10 cellular contexts compared by ENCODE assay signal in the genomic region with DNA sequence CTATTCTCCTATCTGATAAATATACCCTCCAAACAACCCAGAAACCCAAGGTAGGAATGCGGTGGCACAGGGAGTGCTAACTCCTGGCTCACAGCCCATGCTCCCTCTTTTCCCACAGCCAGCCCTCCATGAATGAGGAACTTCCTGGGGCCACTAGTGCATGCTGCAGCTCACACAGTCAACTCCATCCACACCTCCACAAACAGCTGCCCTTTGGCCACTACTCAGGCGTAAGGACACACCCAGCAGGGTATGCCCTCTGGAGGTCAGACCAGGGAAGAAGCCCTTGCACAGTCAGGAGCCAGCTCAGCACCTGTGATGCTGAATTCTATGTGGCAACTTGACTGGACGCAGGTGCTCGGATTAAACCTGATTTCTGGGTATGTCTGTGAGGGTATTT.
DNase-seq lines count a peak whose midpoint lies in the region; ATAC-seq, FAIRE-seq and TF ChIP-seq lines count a peak whose summit lies in the region.
"Had no signal": no experiment of that assay in that cellular context is flagged by ENCODE, and none has a peak within 500 bp of the region (broad histone marks: within the 10 kb centered on the region; RNA-seq: fewer than 3 reads in every experiment).

No MANE protein-coding gene starts in this region.

- no peak for FAIRE-seq in K562 (lab: Jason Lieb, UNC)

- in situ Hi-C loops in K562 (cut with MboI) = no loop called here

- no peak overlapping the region for H3K4me2 ChIP-seq in KMS-11
- no peak overlapping the region for H3K4me2 ChIP-seq in K562 (ENCODE audit: insufficient read depth, low read length)
- H3K4me2 ChIP-seq in parathyroid adenoma (ENCODE audit: low read length) = no peak overlapping the region

- no peak overlapping the region for H3K27ac Mint-ChIP-seq in CD8-positive, alpha-beta memory T cell

- H2AFZ ChIP-seq in KMS-11 (ENCODE audit: low read depth) (no peak overlapping the region), K562 (ENCODE audit: low read depth, low read length) (no peak overlapping the region), parathyroid adenoma (peak overlapping the region; percentile 34)

- H3K36me3 ChIP-seq in KMS-11 (ENCODE audit: insufficient read depth) (no peaks in the 10 kb centered on the region), K562 (ENCODE audit: control insufficient read depth, insufficient read depth, low read length) (peaks cover 70% of the 10 kb centered on the region), parathyroid adenoma (ENCODE audit: control insufficient read depth, insufficient read depth, low read length) (no peaks in the 10 kb centered on the region)
- no peaks in the 10 kb centered on the region for H3K36me3 ChIP-seq in CD8-positive, alpha-beta memory T cell (ENCODE audit: insufficient read depth, low read length)
- H3K36me3 ChIP-seq: tibial nerve had no signal

- H3K9me3 Mint-ChIP-seq in CD8-positive, alpha-beta memory T cell = peaks cover 0 to 2% (median 0%) of the 10 kb centered on the region in 5 donors

- H3K4me1 Mint-ChIP-seq in CD8-positive, alpha-beta memory T cell = no peaks in the 10 kb centered on the region

- 0 out of 2 replicates have a peak, but pooled peaks have one; percentile 10 for TF ChIP-seq EP300 in K562 (IDR thresholded peaks at IDR 0.05; ENCODE audit: low read length)

- H3K4me3 Mint-ChIP-seq in CD8-positive, alpha-beta memory T cell = no peak overlapping the region

- H3K4me1 ChIP-seq in KMS-11 (ENCODE audit: low read depth, poor library complexity, severe bottlenecking) = no peaks in the 10 kb centered on the region
- H3K4me1 ChIP-seq in K562 (replicated peaks in 1 of 2; ENCODE audit: control insufficient read depth in 2 of 2, insufficient read depth in 2 of 2, low read length in 2 of 2) = peaks cover 12 to 56% of the 10 kb centered on the region in 2 experiments; a peak in 4 of 5 replicates
- H3K4me1 ChIP-seq in parathyroid adenoma = no peaks in the 10 kb centered on the region
- H3K4me1 ChIP-seq in CD8-positive, alpha-beta memory T cell (ENCODE audit: insufficient read depth, low read length) = no peaks in the 10 kb centered on the region
- H3K4me1 ChIP-seq: tibial nerve had no signal

- H3K9ac ChIP-seq in KMS-11 (no peak overlapping the region), K562 (ENCODE audit: insufficient read depth in 1 of 2, low read depth in 2 of 2, low read length in 2 of 2) (peak overlapping the region in 1 of 2 experiments; percentile 23; a peak in 1 of 4 replicates), parathyroid adenoma (no peak overlapping the region)

- no peaks in the 10 kb centered on the region for H3K27me3 ChIP-seq in KMS-11 (ENCODE audit: insufficient read depth, low read depth)
- no peaks in the 10 kb centered on the region for H3K27me3 ChIP-seq in K562 (ENCODE audit: control insufficient read depth in 2 of 2, insufficient read depth in 2 of 2, low read length in 2 of 2)
- H3K27me3 ChIP-seq in parathyroid adenoma (ENCODE audit: control insufficient read depth, insufficient read depth, low read length) = no peaks in the 10 kb centered on the region
- H3K27me3 ChIP-seq in CD8-positive, alpha-beta memory T cell (ENCODE audit: insufficient read depth, low read length, poor library complexity, severe bottlenecking) = no peaks in the 10 kb centered on the region
- H3K27me3 ChIP-seq: tibial nerve had no signal

- TF ChIP-seq POLR2A in K562 (conservative IDR thresholded peaks at IDR 0.05) = 0 out of 2 replicates have a peak, but pooled peaks have one; percentile 39

- peaks cover 2 to 12% of the 10 kb centered on the region in 2 donors for H3K27me3 Mint-ChIP-seq in CD8-positive, alpha-beta memory T cell

- DNase-seq in NCI-H2196 (lab: John Stamatoyannopoulos, UW; ENCODE audit: unreplicated experiment) (peak; percentile 2), NCI-H2196 treated with DMSO at 0.1 percent for 48 hours (lab: John Stamatoyannopoulos, UW; ENCODE audit: unreplicated experiment) (no peak), K562 (ENCODE audit: extremely low read depth in 1 of 4, low spot score in 3 of 4) (peak; percentile 33 to 71 (median 56)), NOMO-1 (lab: John Stamatoyannopoulos, UW; ENCODE audit: unreplicated experiment in 2 of 2) (no peak)
- no peak for DNase-seq in CD8-positive, alpha-beta memory T cell
- DNase-seq: NCI-H774 had no signal

- ATAC-seq in K562 (peak; percentile 74), GM18907 (IDR thresholded peaks at IDR 0.05; ENCODE audit: unreplicated experiment) (no peak)

- TF ChIP-seq CTCF in KMS-11 (conservative IDR thresholded peaks at IDR 0.05; ENCODE audit: low read depth, low read length) (0 out of 2 replicates have a peak, but pooled peaks have one; percentile 26), K562 (IDR thresholded peaks at IDR 0.05 in 2 of 3, conservative IDR thresholded peaks at IDR 0.05 in 1 of 3; ENCODE audit: insufficient read depth in 2 of 3, low read depth in 1 of 3, low read length in 3 of 3) (peak; percentile 66 to 84 (median 69)), parathyroid adenoma (IDR thresholded peaks at IDR 0.05) (peak; percentile 28)

- H3K4me3 ChIP-seq in KMS-11 (IDR thresholded peaks at IDR 0.05; ENCODE audit: insufficient read depth, low read depth, low read length) (no peak overlapping the region), K562 (no peak overlapping the region), parathyroid adenoma (ENCODE audit: low read depth, low read length) (no peak overlapping the region)
- no peak overlapping the region for H3K4me3 ChIP-seq in CD8-positive, alpha-beta memory T cell (ENCODE audit: low read length)
- H3K4me3 ChIP-seq: tibial nerve had no signal

- no peaks in the 10 kb centered on the region for H4K20me1 ChIP-seq in KMS-11 (ENCODE audit: insufficient read depth)
- no peaks in the 10 kb centered on the region for H4K20me1 ChIP-seq in K562 (replicated peaks; ENCODE audit: control insufficient read depth, insufficient read depth, low read length)

- no peaks in the 10 kb centered on the region for H3K79me2 ChIP-seq in KMS-11 (ENCODE audit: insufficient read depth, low read depth)
- peaks cover 99% of the 10 kb centered on the region for H3K79me2 ChIP-seq in K562 (ENCODE audit: control insufficient read depth, insufficient read depth, low read length)
- no peaks in the 10 kb centered on the region for H3K79me2 ChIP-seq in parathyroid adenoma

- WGBS in K562 (ENCODE audit: insufficient coverage, low coverage, missing lambda C conversion rate) = 88% methylated on average over 4 of the region's 4 CpGs

- POLR2A ChIA-PET in K562 (lab: Yijun Ruan, JAX) = interaction anchor here (0.6 to 5.1 kb wide), 18 partner anchors 8 to 1348 kb away, joined by 3 to 37 read pairs (median 4); a partner anchor contains a TSS
- POLR2A ChIA-PET in CD8-positive, alpha-beta memory T cell (lab: Charles Lee) = no interaction called here

- no TSS peak for BruUV-seq in K562 (replicated peaks; lab: Mats Ljungman, UMichigan)

- peaks cover 0 to 5% (median 0%) of the 10 kb centered on the region in 3 donors for H3K36me3 Mint-ChIP-seq in CD8-positive, alpha-beta memory T cell

- H3K9me1 ChIP-seq in K562 (ENCODE audit: control insufficient read depth, insufficient read depth, low read length) = no peaks in the 10 kb centered on the region

- CTCF ChIA-PET in K562 (lab: Yijun Ruan, JAX; ENCODE audit: low intra/inter-chr PET ratio) = no interaction called here
- CTCF ChIA-PET in CD8-positive, alpha-beta memory T cell (lab: Charles Lee) = no interaction called here

- H3K27ac ChIP-seq in KMS-11 (no peak overlapping the region), K562 (ENCODE audit: extremely low read depth, low read depth, low read length) (no peak overlapping the region), parathyroid adenoma (no peak overlapping the region)
- no peak overlapping the region for H3K27ac ChIP-seq in CD8-positive, alpha-beta memory T cell (ENCODE audit: low read depth, low read length)
- H3K27ac ChIP-seq: tibial nerve had no signal

- TF ChIP-seq RAD21 in K562 (CRISPR knock-in tag; conservative IDR thresholded peaks at IDR 0.05 in 1 of 2, IDR thresholded peaks at IDR 0.05 in 1 of 2) = peak; percentile 38 to 68; a peak in 3 of 4 replicates

- intact Hi-C loops in K562 (cut with micrococcal nuclease) = loop anchor here (2.0 to 10.0 kb wide), 2 partner anchors 43 to 495 kb away; a partner anchor contains a TSS

- peaks cover 6% of the 10 kb centered on the region for H3K9me3 ChIP-seq in K562 (replicated peaks; ENCODE audit: control insufficient read depth, insufficient read depth, low read depth, low read length)
- no peaks in the 10 kb centered on the region for H3K9me3 ChIP-seq in parathyroid adenoma (ENCODE audit: control insufficient read depth, low read length)
- H3K9me3 ChIP-seq in CD8-positive, alpha-beta memory T cell (ENCODE audit: low read length) = no peaks in the 10 kb centered on the region
- H3K9me3 ChIP-seq: tibial nerve had no signal

TF ChIP-seq in K562, 482 proteins besides CTCF, POLR2A, EP300 and RAD21 (continues in another document):
- no peak for TF ChIP-seq EP400 (IDR thresholded peaks at IDR 0.05)
- no peak for TF ChIP-seq TRIM28 (IDR thresholded peaks at IDR 0.05)
- TF ChIP-seq, protein P1, sequence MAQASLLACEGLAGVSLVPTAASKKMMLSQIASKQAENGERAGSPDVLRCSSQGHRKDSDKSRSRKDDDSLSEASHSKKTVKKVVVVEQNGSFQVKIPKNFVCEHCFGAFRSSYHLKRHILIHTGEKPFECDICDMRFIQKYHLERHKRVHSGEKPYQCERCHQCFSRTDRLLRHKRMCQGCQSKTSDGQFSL (CRISPR knock-in tag; IDR thresholded peaks at IDR 0.05) = no peak
- TF ChIP-seq, protein P1 (tag; IDR thresholded peaks at IDR 0.05) = no peak
- no peak for TF ChIP-seq NFIX (CRISPR knock-in tag; IDR thresholded peaks at IDR 0.05; ENCODE audit: low read depth)
- TF ChIP-seq ESRRA (IDR thresholded peaks at IDR 0.05; ENCODE audit: borderline replicate concordance, low read depth) = peak; percentile 45; the same call in 1 of the 2 replicates
- no peak for TF ChIP-seq TOE1 (IDR thresholded peaks at IDR 0.05; ENCODE audit: borderline replicate concordance)
- TF ChIP-seq TOE1 (CRISPR knock-in tag; IDR thresholded peaks at IDR 0.05; ENCODE audit: borderline replicate concordance, low read depth) = no peak
- TF ChIP-seq, protein P2, sequence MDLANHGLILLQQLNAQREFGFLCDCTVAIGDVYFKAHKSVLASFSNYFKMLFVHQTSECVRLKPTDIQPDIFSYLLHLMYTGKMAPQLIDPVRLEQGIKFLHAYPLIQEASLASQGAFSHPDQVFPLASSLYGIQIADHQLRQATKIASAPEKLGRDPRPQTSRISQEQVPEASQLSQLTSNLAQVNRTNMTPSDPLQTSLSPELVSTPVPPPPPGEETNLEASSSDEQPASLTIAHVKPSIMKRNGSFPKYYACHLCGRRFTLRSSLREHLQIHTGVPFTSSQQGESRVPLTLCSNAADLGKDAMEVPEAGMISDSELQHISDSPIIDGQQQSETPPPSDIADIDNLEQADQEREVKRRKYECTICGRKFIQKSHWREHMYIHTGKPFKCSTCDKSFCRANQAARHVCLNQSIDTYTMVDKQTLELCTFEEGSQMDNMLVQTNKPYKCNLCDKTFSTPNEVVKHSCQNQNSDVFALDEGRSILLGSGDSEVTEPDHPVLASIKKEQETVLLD (IDR thresholded peaks at IDR 0.05) = no peak

Comparison
In these comparisons a context has a peak if more than half of its experiments do, and no peak if none do; other contexts are left out.
1. DNase-seq: peak in NCI-H2196 (single experiment) and K562 (4 of 4); none in NCI-H2196 treated with DMSO at 0.1 percent for 48 hours (single experiment), NOMO-1 (0 of 2) and CD8-positive, alpha-beta memory T cell (0 of 5).
2. Peak in every context shown above with its lines, with median percentiles within 50 percentile points of each other: CTCF ChIP-seq.